8 cellular contexts compared by ENCODE assay signal in the genomic region with DNA sequence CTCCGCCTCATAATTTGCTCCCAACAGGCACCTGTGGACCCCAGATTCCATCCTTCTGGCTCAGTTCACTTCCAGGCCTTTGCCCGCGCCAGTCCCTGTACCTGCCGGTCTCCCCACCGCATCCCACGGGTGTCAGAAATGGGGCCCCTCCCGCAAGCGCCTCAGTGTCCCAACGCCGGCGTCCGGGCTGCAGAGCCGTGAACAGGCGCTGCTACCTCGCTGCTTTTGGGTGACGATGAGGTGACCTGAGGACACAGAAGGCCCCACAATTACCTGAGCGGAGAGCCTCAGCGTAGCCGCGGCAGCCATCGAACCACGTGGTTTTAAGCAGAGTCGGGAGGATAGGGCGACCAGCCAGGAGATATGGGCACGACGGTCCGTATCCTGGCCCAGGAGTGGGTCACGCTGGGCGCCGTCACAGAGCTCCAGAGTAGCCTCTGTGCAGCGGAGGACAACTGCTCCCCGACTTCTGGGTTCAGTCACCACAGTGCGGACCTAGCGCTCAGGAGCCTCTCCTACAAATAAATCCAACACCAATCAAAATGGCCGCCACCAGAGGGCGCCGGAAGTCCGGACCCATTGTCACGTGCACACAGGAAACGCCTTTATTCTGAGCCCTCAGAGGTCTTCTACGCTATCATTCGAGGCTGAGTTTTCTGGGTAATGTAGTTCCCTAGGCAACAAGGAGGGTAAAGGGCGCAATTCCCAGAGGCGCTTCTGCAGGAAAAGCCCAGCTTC. TPM values are rescaled to one million over a fixed set of nuclear protein-coding genes. Genes with fewer than 3 reads are reported as not detected.
A peak's percentile ranks its signal among the peaks of the same experiment; 100 is the strongest.
DNase-seq lines count a peak whose midpoint lies in the region; ATAC-seq and TF ChIP-seq lines count a peak whose summit lies in the region.

ZNF814 (minus strand) TSS at position 544 of the 738 bp plus-strand sequence; CDS start at position 309, 235 bp downstream.

- intact Hi-C loops in CD4-positive, alpha-beta T cell (cut with DNase I, micrococcal nuclease), result loop anchor here in 1 of 2 experiments (10.0 kb wide), 1 partner anchor 266 kb away; the partner anchor contains the start of gene ZNF329

- H3K27ac Mint-ChIP-seq in CD4-positive, alpha-beta T cell, result peak within 1 kb of the TSS; percentile 81

- no peak within 1 kb of the TSS for H3K4me2 ChIP-seq in MM.1S (ENCODE audit: low read depth, low read length)

- H3K36me3 ChIP-seq in MM.1S (replicated peaks; ENCODE audit: insufficient read depth, low read length), result no peaks in the 10 kb centered on the region

- no peak within 1 kb of the TSS for H2AFZ ChIP-seq in MM.1S (ENCODE audit: low read length)

- H3K9me2 ChIP-seq in MM.1S (replicated peaks; ENCODE audit: insufficient read depth, low read length), result no peaks in the 10 kb centered on the region

- CTCF ChIA-PET in CD4-positive, alpha-beta T cell (lab: Charles Lee), result interaction anchor here (0.5 to 1.0 kb wide), 2 partner anchors 113 to 785 kb away, joined by 3 to 5 read pairs; no protein-coding TSS in a partner anchor

- no peaks in the 10 kb centered on the region for H3K27me3 Mint-ChIP-seq in CD4-positive, alpha-beta T cell

- peak within 1 kb of the TSS; percentile 90 for H3K4me3 Mint-ChIP-seq in CD4-positive, alpha-beta T cell

- DNase-seq in CD4-positive, alpha-beta T cell, result peak; percentile 58 to 82 (median 78)
- peak; percentile 3 for DNase-seq in NCI-H69 (lab: John Stamatoyannopoulos, UW)
- DNase-seq in activated T-cell treated with anti-CD3 and anti-CD28 coated beads for 1 hour (ENCODE audit: low read depth), result peak; percentile 71
- peak; percentile 82 for DNase-seq in epithelial cell of esophagus (ENCODE audit: low read depth)
- DNase-seq in middle frontal gyrus (ENCODE audit: extremely low spot score, low spot score), result peak; percentile 65
- DNase-seq in stimulated activated CD8-positive, alpha-beta memory T cell treated with anti-CD3 and anti-CD28 coated beads, Interleukin-15, amount 100 ng/mL, for 4 hours (ENCODE audit: low read depth in 2 of 2), result peak; percentile 52 to 74
- DNase-seq in MM.1S, result no peak

- H3K9me3 ChIP-seq in CD4-positive, alpha-beta T cell (ENCODE audit: control insufficient read depth, low read length), result peaks cover 15% of the 10 kb centered on the region
- no peaks in the 10 kb centered on the region for H3K9me3 ChIP-seq in MM.1S (replicated peaks; ENCODE audit: insufficient read depth, low read length)

- ATAC-seq in CD4-positive, alpha-beta T cell (ENCODE audit: poor library complexity), result peak; percentile 92
- ATAC-seq in GM21723 (IDR thresholded peaks at IDR 0.05; ENCODE audit: unreplicated experiment), result peak; percentile 76

- peak; percentile 19 for TF ChIP-seq CTCF in CD4-positive, alpha-beta T cell (IDR thresholded peaks at IDR 0.05)
- peak; percentile 42 for TF ChIP-seq CTCF in epithelial cell of esophagus (IDR thresholded peaks at IDR 0.05; ENCODE audit: insufficient read depth, low read depth, low read length, missing control alignments)
- no peak for TF ChIP-seq CTCF in MM.1S (IDR thresholded peaks at IDR 0.05; ENCODE audit: low read length)

- H3K4me3 ChIP-seq in epithelial cell of esophagus (ENCODE audit: low read length), result peak within 1 kb of the TSS; percentile 91
- no peak within 1 kb of the TSS; the same call in 1 of the 2 replicates for H3K4me3 ChIP-seq in MM.1S (ENCODE audit: low read length)

- peaks cover 62% of the 10 kb centered on the region for H3K36me3 Mint-ChIP-seq in CD4-positive, alpha-beta T cell (ENCODE audit: low read depth)

- H3K27me3 ChIP-seq in CD4-positive, alpha-beta T cell (ENCODE audit: control insufficient read depth, insufficient read depth, low read length), result no peaks in the 10 kb centered on the region
- no peaks in the 10 kb centered on the region for H3K27me3 ChIP-seq in MM.1S (replicated peaks; ENCODE audit: insufficient read depth, low read length)

- POLR2A ChIA-PET in CD4-positive, alpha-beta T cell (lab: Charles Lee), result interaction anchor here (0.6 to 2.4 kb wide), 11 partner anchors 14 to 262 kb away, joined by 3 to 15 read pairs (median 4); partner anchors contain the start of genes ZNF154, ZNF329, ZNF551 and ZNF552

- no peaks in the 10 kb centered on the region for H3K79me2 ChIP-seq in MM.1S (ENCODE audit: low read length)

- H3K9me3 Mint-ChIP-seq in CD4-positive, alpha-beta T cell, result peaks cover 11% of the 10 kb centered on the region

- no peak within 1 kb of the TSS for H3K9ac ChIP-seq in MM.1S (ENCODE audit: low read length)

- no peaks in the 10 kb centered on the region for H3F3A ChIP-seq in MM.1S (ENCODE audit: insufficient read depth, low read length)

- no peaks in the 10 kb centered on the region for H4K20me1 ChIP-seq in MM.1S (ENCODE audit: insufficient read depth, low read length)

- no peaks in the 10 kb centered on the region for H3K4me1 ChIP-seq in MM.1S (ENCODE audit: low read length)

- peak within 1 kb of the TSS; percentile 52 for H3K27ac ChIP-seq in CD4-positive, alpha-beta T cell (ENCODE audit: low read depth, low read length)
- H3K27ac ChIP-seq in MM.1S (ENCODE audit: low read length), result no peak within 1 kb of the TSS

- H3K4me1 Mint-ChIP-seq in CD4-positive, alpha-beta T cell (ENCODE audit: low read depth), result peaks cover 28% of the 10 kb centered on the region

RNA-seq across cellular contexts. Expression of gene ZNF814, which starts in this region (rescaled TPM):
- 10 to 100 TPM; 29.0 to 34.7 TPM for total RNA-seq in CD4-positive, alpha-beta T cell
